ENCODE assay signal across 2 cellular contexts in genomic region chr19:5983367-5983955, GRCh38.
TF ChIP-seq lines count a peak whose summit lies in the region.

No MANE protein-coding gene starts in this region.

TF ChIP-seq in HEK293, 187 proteins besides CTCF, POLR2A, EP300 and RAD21:
- no peak for TF ChIP-seq MEIS1 (CRISPR knock-in tag; IDR thresholded peaks at IDR 0.05; ENCODE audit: borderline replicate concordance)
- TF ChIP-seq TRIM28 (IDR thresholded peaks at IDR 0.05; ENCODE audit: borderline replicate concordance, low read length) = 0 out of 2 replicates have a peak, but pooled peaks have one; percentile 28

TF ChIP-seq in HepG2, 621 proteins besides CTCF, POLR2A, EP300 and RAD21 (continues in another document):
- TF ChIP-seq SMAD9 (CRISPR knock-in tag; IDR thresholded peaks at IDR 0.05) = no peak
- TF ChIP-seq GABPA (IDR thresholded peaks at IDR 0.05; ENCODE audit: low read depth, low read length) = no peak
- peak; percentile 68 for TF ChIP-seq GABPA (CRISPR knock-in tag; IDR thresholded peaks at IDR 0.05; ENCODE audit: low read depth)
- TF ChIP-seq MXD4 (CRISPR knock-in tag; IDR thresholded peaks at IDR 0.05) = no peak
- TF ChIP-seq NCOA2 (CRISPR knock-in tag; IDR thresholded peaks at IDR 0.05) = peak; percentile 39; the same call in 1 of the 2 replicates
- TF ChIP-seq SOX5 (CRISPR knock-in tag; IDR thresholded peaks at IDR 0.05; ENCODE audit: borderline replicate concordance) = 0 out of 2 replicates have a peak, but pooled peaks have one; percentile 62
- TF ChIP-seq ZNF350 (CRISPR knock-in tag; IDR thresholded peaks at IDR 0.05; ENCODE audit: borderline replicate concordance, low read depth) = peak; percentile 31; the same call in 1 of the 2 replicates
- TF ChIP-seq FOXP4 (CRISPR knock-in tag; IDR thresholded peaks at IDR 0.05) = peak; percentile 81
- TF ChIP-seq FOSL2 (CRISPR knock-in tag; IDR thresholded peaks at IDR 0.05) = peak; percentile 32; the same call in 1 of the 2 replicates
- TF ChIP-seq ZBTB34 (CRISPR knock-in tag; IDR thresholded peaks at IDR 0.05) = no peak
- TF ChIP-seq ZFP36L1 (CRISPR knock-in tag; IDR thresholded peaks at IDR 0.05) = 0 out of 2 replicates have a peak, but pooled peaks have one; percentile 34
- TF ChIP-seq NONO (IDR thresholded peaks at IDR 0.05) = no peak
- peak; percentile 62; the same call in 1 of the 2 replicates for TF ChIP-seq NONO (CRISPR knock-in tag; conservative IDR thresholded peaks at IDR 0.05)
- TF ChIP-seq HHEX (CRISPR knock-in tag; IDR thresholded peaks at IDR 0.05) = 0 out of 2 replicates have a peak, but pooled peaks have one; percentile 37
- TF ChIP-seq TIGD3 (CRISPR knock-in tag; IDR thresholded peaks at IDR 0.05; ENCODE audit: borderline replicate concordance) = no peak
- peak; percentile 59 for TF ChIP-seq IKZF5 (CRISPR knock-in tag; IDR thresholded peaks at IDR 0.05)
- no peak for TF ChIP-seq ZNF33B (CRISPR knock-in tag; IDR thresholded peaks at IDR 0.05)
- TF ChIP-seq CERS6 (CRISPR knock-in tag; IDR thresholded peaks at IDR 0.05) = no peak
- no peak for TF ChIP-seq HCFC1 (IDR thresholded peaks at IDR 0.05; ENCODE audit: low read depth, low read length)
- no peak for TF ChIP-seq RBFOX2 (IDR thresholded peaks at IDR 0.05; ENCODE audit: low read depth, low read length)
- no peak for TF ChIP-seq FOXP1 (IDR thresholded peaks at IDR 0.05)
- peak; percentile 72 for TF ChIP-seq FOXP1 (CRISPR knock-in tag; IDR thresholded peaks at IDR 0.05)
- no peak for TF ChIP-seq ZFP62 (CRISPR knock-in tag; IDR thresholded peaks at IDR 0.05)
- TF ChIP-seq ZBTB7A (CRISPR knock-in tag; IDR thresholded peaks at IDR 0.05) = peak; percentile 77
- peak; percentile 43; the same call in 1 of the 2 replicates for TF ChIP-seq ARHGAP35 (CRISPR knock-in tag; IDR thresholded peaks at IDR 0.05; ENCODE audit: borderline replicate concordance)
- no peak for TF ChIP-seq SOX13 (IDR thresholded peaks at IDR 0.05)
- peak in 1 of 2 experiments; percentile 50; a peak in 2 of 4 replicates for TF ChIP-seq SOX13 (CRISPR knock-in tag; conservative IDR thresholded peaks at IDR 0.05 in 1 of 2, IDR thresholded peaks at IDR 0.05 in 1 of 2)
- TF ChIP-seq ZC3H13 (CRISPR knock-in tag; IDR thresholded peaks at IDR 0.05) = 0 out of 2 replicates have a peak, but pooled peaks have one; percentile 30
- peak; percentile 29; the same call in 1 of the 2 replicates for TF ChIP-seq ZMYM2 (CRISPR knock-in tag; IDR thresholded peaks at IDR 0.05)
- no peak for TF ChIP-seq ZNF34 (CRISPR knock-in tag; IDR thresholded peaks at IDR 0.05; ENCODE audit: borderline replicate concordance)
- TF ChIP-seq ZNF644 (CRISPR knock-in tag; IDR thresholded peaks at IDR 0.05; ENCODE audit: low read depth) = peak; percentile 74; the same call in 1 of the 2 replicates
- peak; percentile 52; the same call in 1 of the 2 replicates for TF ChIP-seq HMG20A (CRISPR knock-in tag; IDR thresholded peaks at IDR 0.05; ENCODE audit: borderline replicate concordance)
- TF ChIP-seq FOXO4 (CRISPR knock-in tag; conservative IDR thresholded peaks at IDR 0.05) = no peak
- 0 out of 2 replicates have a peak, but pooled peaks have one; percentile 52 for TF ChIP-seq KDM3A (CRISPR knock-in tag; IDR thresholded peaks at IDR 0.05; ENCODE audit: low read depth)
- TF ChIP-seq HINFP (CRISPR knock-in tag; IDR thresholded peaks at IDR 0.05; ENCODE audit: low read depth) = 0 out of 2 replicates have a peak, but pooled peaks have one; percentile 54
- TF ChIP-seq DMTF1 (CRISPR knock-in tag; IDR thresholded peaks at IDR 0.05) = no peak
- no peak for TF ChIP-seq ZNF251 (CRISPR knock-in tag; IDR thresholded peaks at IDR 0.05)
- TF ChIP-seq NFYB (CRISPR knock-in tag; IDR thresholded peaks at IDR 0.05) = peak; percentile 27; the same call in 1 of the 2 replicates
- TF ChIP-seq ZNF230 (CRISPR knock-in tag; IDR thresholded peaks at IDR 0.05) = 0 out of 2 replicates have a peak, but pooled peaks have one; percentile 71
- peak; percentile 65; the same call in 1 of the 2 replicates for TF ChIP-seq ZNF605 (CRISPR knock-in tag; IDR thresholded peaks at IDR 0.05)
- TF ChIP-seq MTA1 (CRISPR knock-in tag; IDR thresholded peaks at IDR 0.05; ENCODE audit: borderline replicate concordance) = 0 out of 2 replicates have a peak, but pooled peaks have one; percentile 40
- TF ChIP-seq ZNF772 (CRISPR knock-in tag; IDR thresholded peaks at IDR 0.05) = 0 out of 2 replicates have a peak, but pooled peaks have one; percentile 59
- TF ChIP-seq GABPB1 (CRISPR knock-in tag; IDR thresholded peaks at IDR 0.05) = peak; percentile 54
- peak; percentile 86 for TF ChIP-seq ZNF331 (CRISPR knock-in tag; IDR thresholded peaks at IDR 0.05)
- no peak for TF ChIP-seq ZUFSP (CRISPR knock-in tag; IDR thresholded peaks at IDR 0.05; ENCODE audit: borderline replicate concordance)
- 0 out of 2 replicates have a peak, but pooled peaks have one; percentile 71 for TF ChIP-seq POGK (CRISPR knock-in tag; conservative IDR thresholded peaks at IDR 0.05)
- TF ChIP-seq SOX6 (IDR thresholded peaks at IDR 0.05) = no peak
- peak; percentile 84 for TF ChIP-seq SOX6 (CRISPR knock-in tag; IDR thresholded peaks at IDR 0.05)
